28 cellular contexts compared by ENCODE assay signal in the genomic region with DNA sequence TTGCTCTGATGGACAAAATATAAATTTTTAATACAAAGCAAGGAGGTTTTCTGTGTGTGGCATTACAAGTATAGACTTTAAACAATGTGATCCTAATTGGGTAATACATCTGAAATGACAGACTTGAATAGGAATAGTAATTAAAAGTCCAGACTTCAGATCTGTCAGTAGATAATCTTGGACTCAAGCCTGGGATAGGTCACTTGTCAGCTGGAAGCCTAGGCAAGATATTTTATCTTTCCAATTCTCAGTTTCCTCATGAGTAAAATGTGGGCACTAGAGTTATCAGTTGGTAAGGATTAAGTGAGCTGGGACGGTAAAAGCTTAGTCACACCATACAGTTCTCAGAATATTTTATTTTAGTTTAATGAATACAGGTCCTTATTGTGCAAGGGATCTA.
"Had no signal": no experiment of that assay in that cellular context is flagged by ENCODE, and none has a peak within 500 bp of the region (broad histone marks: within the 10 kb centered on the region; RNA-seq: fewer than 3 reads in every experiment).

No MANE protein-coding gene starts in this region.

- H3K27ac ChIP-seq: coronary artery, RWPE1, SJCRH30 had no signal

- DNase-seq: activated B cell treated with CpG ODN at 0.5 μM for 24 hours; activated CD4-positive, alpha-beta T cell treated with anti-CD3 and anti-CD28 coated beads for 1 hour; activated CD4-positive, alpha-beta T cell treated with anti-CD3 and anti-CD28 coated beads, Interleukin-2, amount 10 ng/mL, durations not matched to agents 24 days and 14 days; activated CD4-positive, alpha-beta T cell treated with anti-CD3 and anti-CD28 coated beads, Interleukin-2, amount 50 U/mL, for 48 hours; activated CD8-positive, alpha-beta memory T cell treated with anti-CD3 and anti-CD28 coated beads, Interleukin-2, amount 10 ng/mL, durations not matched to agents 7 days and 5 days; activated effector memory CD4-positive, alpha-beta T cell treated with anti-CD3 and anti-CD28 coated beads, Interleukin-2, amount 50 U/mL, for 16 hours; activated naive CD4-positive, alpha-beta T cell treated with anti-CD3 and anti-CD28 coated beads for 36 hours; activated naive CD8-positive, alpha-beta T cell treated with anti-CD3 and anti-CD28 coated beads for 36 hours; activated T-cell treated with anti-CD3 and anti-CD28 coated beads, Interleukin-2, amount 50 U/mL, for 4 hours; anterior cingulate cortex; central memory CD4-positive, alpha-beta T cell; NCI-H1092; NCI-H1417; NCI-H1930; NCI-H2171; NCI-H226; NCI-H526; NCI-H82; Right ventricle myocardium superior; SJCRH30; T-cell; T-helper 2 cell; T1000 had no signal

- H3K36me3 ChIP-seq: SJCRH30 had no signal

- H3K4me3 ChIP-seq: coronary artery, SJCRH30 had no signal

- H3K4me1 ChIP-seq: SJCRH30 had no signal

- ATAC-seq: activated CD8-positive, alpha-beta memory T cell treated with anti-CD3 and anti-CD28 coated beads, Interleukin-2, amount 10 ng/mL, durations not matched to agents 7 days and 5 days; activated T-cell treated with anti-CD3 and anti-CD28 coated beads, Interleukin-2, amount 50 U/mL, for 4 hours; Panc1; T-cell had no signal

- H3K9me3 ChIP-seq: SJCRH30 had no signal

- FAIRE-seq: bronchial epithelial cell, TTC549 had no signal

- H3K27me3 ChIP-seq: SJCRH30 had no signal
